In genomic region chr1:206745301-206745700, GRCh38 we compare ENCODE assay signal across 18 cellular contexts. TPM values are rescaled to one million over a fixed set of nuclear protein-coding genes. Genes with fewer than 3 reads are reported as not detected.
A peak's percentile ranks its signal among the peaks of the same experiment; 100 is the strongest.
DNase-seq lines count a peak whose midpoint lies in the region; ATAC-seq lines count a peak whose summit lies in the region.
"Had no signal": no experiment of that assay in that cellular context is flagged by ENCODE, and none has a peak within 500 bp of the region (broad histone marks: within the 10 kb centered on the region; RNA-seq: fewer than 3 reads in every experiment).

No MANE protein-coding gene starts in this region.

- ATAC-seq in activated naive CD8-positive, alpha-beta T cell treated with anti-CD3 and anti-CD28 coated beads, Interleukin-2, amount 10 ng/mL, durations not matched to agents 7 days and 5 days (ENCODE audit: low read depth): no peak
- ATAC-seq in effector memory CD8-positive, alpha-beta T cell (replicated peaks): peak; percentile 53
- ATAC-seq: GM23338 had no signal

- H3K9ac ChIP-seq in GM23248: no peak overlapping the region

- no peaks in the 10 kb centered on the region for H3K36me3 ChIP-seq in GM23248 (ENCODE audit: low read depth)

- H3K9me2 ChIP-seq in GM23248 (ENCODE audit: insufficient read depth): no peaks in the 10 kb centered on the region

- no peaks in the 10 kb centered on the region for H3K79me2 ChIP-seq in GM23248 (ENCODE audit: insufficient read depth)

- in situ Hi-C loops in GM23248 (cut with MboI): no loop called here
- in situ Hi-C loops in G401 (cut with HindIII; ENCODE audit: low sequenced_read_pairs): no loop called here

- peaks cover 33% of the 10 kb centered on the region for H3K4me1 Mint-ChIP-seq in activated naive CD8-positive, alpha-beta T cell treated with anti-CD3 and anti-CD28 coated beads, Interleukin-2, amount 10 ng/mL, durations not matched to agents 7 days and 5 days
- peaks cover 47% of the 10 kb centered on the region for H3K4me1 Mint-ChIP-seq in activated naive CD8-positive, alpha-beta T cell treated with anti-CD3 and anti-CD28 coated beads for 36 hours
- peaks cover 22 to 27% of the 10 kb centered on the region in 2 donors for H3K4me1 Mint-ChIP-seq in effector memory CD8-positive, alpha-beta T cell (ENCODE audit: low read depth in 2 of 2)
- H3K4me1 Mint-ChIP-seq: GM23338 had no signal

- no peak overlapping the region for H3K4me3 Mint-ChIP-seq in activated naive CD8-positive, alpha-beta T cell treated with anti-CD3 and anti-CD28 coated beads, Interleukin-2, amount 10 ng/mL, durations not matched to agents 7 days and 5 days
- H3K4me3 Mint-ChIP-seq in activated naive CD8-positive, alpha-beta T cell treated with anti-CD3 and anti-CD28 coated beads for 36 hours: no peak overlapping the region
- peak overlapping the region in 1 of 2 donors; percentile 51 for H3K4me3 Mint-ChIP-seq in effector memory CD8-positive, alpha-beta T cell
- H3K4me3 Mint-ChIP-seq: CD14-positive monocyte, GM23338 had no signal

- H3K4me1 ChIP-seq in GM23248 (ENCODE audit: insufficient read depth): peaks cover 8% of the 10 kb centered on the region; the same call in 1 of the 2 replicates
- H3K4me1 ChIP-seq: A549 had no signal

- H2AFZ ChIP-seq in GM23248: no peak overlapping the region
- H2AFZ ChIP-seq: GM23338 had no signal

- H4K20me1 ChIP-seq in GM23248 (ENCODE audit: insufficient read depth): no peaks in the 10 kb centered on the region

- 85 to 97% methylated on average over 1 of the region's 1 CpG for WGBS in GM23248 (ENCODE audit: low coverage in 1 of 2, low lambda C conversion rate in 2 of 2, missing lambda C conversion rate in 2 of 2), 2 experiments

- no peaks in the 10 kb centered on the region for H3K9me3 ChIP-seq in GM23248 (ENCODE audit: low read depth)
- H3K9me3 ChIP-seq: A549 had no signal

- no peaks in the 10 kb centered on the region for H3K27me3 ChIP-seq in GM23248 (replicated peaks; ENCODE audit: insufficient read depth)

- H3K27ac ChIP-seq in GM23248: no peak overlapping the region
- H3K27ac ChIP-seq: A549, HL-60 had no signal

- H3F3A ChIP-seq in GM23248 (ENCODE audit: insufficient read depth): peaks cover 21% of the 10 kb centered on the region; the same call in 1 of the 2 replicates

- no peaks in the 10 kb centered on the region for H3K9me3 Mint-ChIP-seq in activated naive CD8-positive, alpha-beta T cell treated with anti-CD3 and anti-CD28 coated beads, Interleukin-2, amount 10 ng/mL, durations not matched to agents 7 days and 5 days
- no peaks in the 10 kb centered on the region for H3K9me3 Mint-ChIP-seq in activated naive CD8-positive, alpha-beta T cell treated with anti-CD3 and anti-CD28 coated beads for 36 hours
- H3K9me3 Mint-ChIP-seq in effector memory CD8-positive, alpha-beta T cell: no peaks in the 10 kb centered on the region
- H3K9me3 Mint-ChIP-seq: CD14-positive monocyte, GM23338 had no signal

- no peak overlapping the region for H3K4me2 ChIP-seq in GM23248 (ENCODE audit: unreplicated experiment)
- H3K4me2 ChIP-seq: A549, GM23338 had no signal

- peak overlapping the region; percentile 52 for H3K27ac Mint-ChIP-seq in activated naive CD8-positive, alpha-beta T cell treated with anti-CD3 and anti-CD28 coated beads, Interleukin-2, amount 10 ng/mL, durations not matched to agents 7 days and 5 days
- no peak overlapping the region for H3K27ac Mint-ChIP-seq in activated naive CD8-positive, alpha-beta T cell treated with anti-CD3 and anti-CD28 coated beads for 36 hours
- H3K27ac Mint-ChIP-seq in effector memory CD8-positive, alpha-beta T cell: peak overlapping the region; percentile 47 to 76
- H3K27ac Mint-ChIP-seq: GM23338 had no signal

- DNase-seq in activated naive CD8-positive, alpha-beta T cell treated with anti-CD3 and anti-CD28 coated beads, Interleukin-2, amount 10 ng/mL, durations not matched to agents 7 days and 5 days: no peak
- DNase-seq in activated naive CD8-positive, alpha-beta T cell treated with anti-CD3 and anti-CD28 coated beads for 36 hours: no peak
- DNase-seq in GM23248 (peak; percentile 47), G401 (ENCODE audit: low spot score) (no peak), NCI-H2196 treated with DMSO at 0.1 percent for 48 hours (lab: John Stamatoyannopoulos, UW; ENCODE audit: unreplicated experiment) (no peak), amygdala (lab: John Stamatoyannopoulos, UW) (no peak)
- DNase-seq in effector memory CD8-positive, alpha-beta T cell: no peak
- DNase-seq: Calu3, DMS 273 treated with DMSO at 0.1 percent for 48 hours, H7 had no signal

- POLR2A ChIA-PET in activated naive CD8-positive, alpha-beta T cell treated with anti-CD3 and anti-CD28 coated beads, Interleukin-2, amount 10 ng/mL, durations not matched to agents 7 days and 5 days (lab: Charles Lee): interaction anchor here (1.1 to 1.2 kb wide), 3 partner anchors 21 to 162 kb away, joined by 3 to 4 read pairs (median 4); no protein-coding TSS in a partner anchor

- H3K36me3 Mint-ChIP-seq in activated naive CD8-positive, alpha-beta T cell treated with anti-CD3 and anti-CD28 coated beads, Interleukin-2, amount 10 ng/mL, durations not matched to agents 7 days and 5 days: peaks cover 5% of the 10 kb centered on the region
- H3K36me3 Mint-ChIP-seq in activated naive CD8-positive, alpha-beta T cell treated with anti-CD3 and anti-CD28 coated beads for 36 hours: no peaks in the 10 kb centered on the region
- H3K36me3 Mint-ChIP-seq in effector memory CD8-positive, alpha-beta T cell (ENCODE audit: insufficient read depth): peaks cover 11% of the 10 kb centered on the region

- H3K4me3 ChIP-seq in GM23248: no peak overlapping the region
- H3K4me3 ChIP-seq: A549, GM12878, GM23338 had no signal

- H3K27me3 Mint-ChIP-seq in activated naive CD8-positive, alpha-beta T cell treated with anti-CD3 and anti-CD28 coated beads, Interleukin-2, amount 10 ng/mL, durations not matched to agents 7 days and 5 days: peaks cover 12% of the 10 kb centered on the region
- no peaks in the 10 kb centered on the region for H3K27me3 Mint-ChIP-seq in activated naive CD8-positive, alpha-beta T cell treated with anti-CD3 and anti-CD28 coated beads for 36 hours
- H3K27me3 Mint-ChIP-seq in effector memory CD8-positive, alpha-beta T cell: no peaks in the 10 kb centered on the region

RNA-seq across cellular contexts. Expression of gene IL19, which starts 25.3 kb away (rescaled TPM):
- not detected for total RNA-seq in activated naive CD8-positive, alpha-beta T cell treated with anti-CD3 and anti-CD28 coated beads, Interleukin-2, amount 10 ng/mL, durations not matched to agents 7 days and 5 days
- total RNA-seq in activated naive CD8-positive, alpha-beta T cell treated with anti-CD3 and anti-CD28 coated beads for 36 hours: not detected
- not detected in 2 replicates for total RNA-seq in GM23248 (2014; rRNA removed; shearing (Covaris generic))
- polyA plus RNA-seq in GM23248 (2016; fragmentation: Nextera tagmentation; extraction: Ambion mirVana): not detected in 2 replicates
- not detected in 2 replicates for total RNA-seq in G401 (2014; rRNA removed; shearing (Covaris generic))
- total RNA-seq: Calu3, Daoy, GM12878, GM23338, H7 had no signal
- polyA plus RNA-seq: A549, BJ, CD14-positive monocyte, GM23338 had no signal

RNA-seq across cellular contexts. Expression of gene IL10, which starts 27.0 kb away (rescaled TPM):
- total RNA-seq in activated naive CD8-positive, alpha-beta T cell treated with anti-CD3 and anti-CD28 coated beads, Interleukin-2, amount 10 ng/mL, durations not matched to agents 7 days and 5 days: under 1 TPM in 1 of 2 experiments, not detected in 1; 0.17 TPM
- not detected for total RNA-seq in activated naive CD8-positive, alpha-beta T cell treated with anti-CD3 and anti-CD28 coated beads for 36 hours
- not detected in 2 replicates for total RNA-seq in GM23248 (2014; rRNA removed; shearing (Covaris generic))
- polyA plus RNA-seq in GM23248 (2016; fragmentation: Nextera tagmentation; extraction: Ambion mirVana): not detected in 2 replicates
- not detected in 2 replicates for total RNA-seq in G401 (2014; rRNA removed; shearing (Covaris generic))
- total RNA-seq: Calu3, Daoy, GM23338, H7 had no signal
- polyA plus RNA-seq: A549, AG04450, BJ, GM23338 had no signal
